25 cellular contexts compared by ENCODE assay signal in the genomic region with DNA sequence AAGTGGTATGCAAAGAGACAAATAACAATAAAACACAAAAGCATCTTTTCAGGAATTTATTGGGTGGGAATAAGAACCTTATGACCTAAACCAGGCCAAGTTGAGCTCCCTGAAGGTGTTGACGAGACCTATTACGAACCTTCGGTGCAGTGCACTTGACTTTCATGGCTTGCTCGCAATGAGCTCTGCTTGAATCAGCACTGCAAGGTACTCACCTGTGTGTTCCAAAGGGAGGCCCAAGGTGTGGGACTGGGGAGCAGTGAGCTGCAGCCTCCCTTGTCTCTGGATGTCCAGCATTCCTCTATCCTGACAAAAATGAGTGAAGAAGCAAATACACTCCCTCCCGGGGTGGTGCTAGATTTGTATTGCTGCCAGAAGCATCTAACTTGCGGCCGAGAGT. TPM values are rescaled to one million over a fixed set of nuclear protein-coding genes. Genes with fewer than 3 reads are reported as not detected.
DNase-seq lines count a peak whose midpoint lies in the region; FAIRE-seq and TF ChIP-seq lines count a peak whose summit lies in the region.
"Had no signal": no experiment of that assay in that cellular context is flagged by ENCODE, and none has a peak within 500 bp of the region (broad histone marks: within the 10 kb centered on the region; RNA-seq: fewer than 3 reads in every experiment).

A gene (minus strand): TSS at position 303 of the 400 bp plus-strand sequence. CDS start 665 bp downstream, outside the sequence.

- WGBS in H9 (ENCODE audit: extremely low coverage, insufficient read length, low lambda C conversion rate) = no CpG with 5 or more reads among the region's 7 CpGs
- 89% methylated on average over 7 of the region's 7 CpGs; no CpG with 5 or more reads in 1 of the 2 experiments for WGBS in H1 (ENCODE audit: extremely low coverage in 1 of 2, insufficient coverage in 1 of 2, insufficient read length in 1 of 2, insufficient replicate concordance in 2 of 2, low coverage in 1 of 2, low lambda C conversion rate in 2 of 2, missing lambda C conversion rate in 1 of 2), 2 experiments
- WGBS in ovary, 3 donors = 49 to 55% (median 50%) methylated on average over 7 of the region's 7 CpGs

- H4K8ac ChIP-seq in H9 (replicated peaks; ENCODE audit: insufficient read length, low read depth, low read length) = no peak within 1 kb of the TSS
- H4K8ac ChIP-seq in H1 (ENCODE audit: extremely low read depth, insufficient read depth, low read length) = no peak within 1 kb of the TSS

- intact Hi-C loops in ovary (cut with DNase I) = no loop called here

- H3K23me2 ChIP-seq in H9 (ENCODE audit: insufficient read length, low read depth, low read length, poor library complexity, severe bottlenecking) (no peaks in the 10 kb centered on the region), H1 (ENCODE audit: low read depth, low read length) (no peaks in the 10 kb centered on the region)

- H4K91ac ChIP-seq in H9 (ENCODE audit: insufficient read length, low read depth, low read length) = no peak within 1 kb of the TSS
- H4K91ac ChIP-seq in H1 (replicated peaks; ENCODE audit: insufficient read length, low read length) = no peak within 1 kb of the TSS

- H3K27ac ChIP-seq in H9 (ENCODE audit: insufficient read length, low read depth, low read length) (no peak within 1 kb of the TSS), H1 (ENCODE audit: low read depth, low read length) (no peak within 1 kb of the TSS), ovary (no peak within 1 kb of the TSS)
- H3K27ac ChIP-seq: BLaER1 had no signal

- no peaks in the 10 kb centered on the region for H3K36me3 Mint-ChIP-seq in H9 (ENCODE audit: insufficient read depth in 1 of 3, low read depth in 3 of 3)
- H3K36me3 Mint-ChIP-seq: CD4-positive, CD25-positive, alpha-beta regulatory T cell had no signal

- H2AK5ac ChIP-seq in H9 (ENCODE audit: insufficient read length, low read length) (no peak within 1 kb of the TSS), H1 (ENCODE audit: low read depth, low read length) (no peak within 1 kb of the TSS)

- H3K27ac Mint-ChIP-seq in H9 = peak within 1 kb of the TSS in 1 of 3 experiments; percentile 34; a peak in 3 of 7 replicates
- H3K27ac Mint-ChIP-seq: CD4-positive, CD25-positive, alpha-beta regulatory T cell had no signal

- no peak within 1 kb of the TSS for H3K18ac ChIP-seq in H9 (ENCODE audit: insufficient read length, low read depth, low read length)
- H3K18ac ChIP-seq in H1 (ENCODE audit: extremely low read depth, low read length) = no peak within 1 kb of the TSS

- peak; percentile 36 for DNase-seq in H9
- peak in 1 of 2 experiments; percentile 48 for DNase-seq in H1 (ENCODE audit: low read depth in 1 of 2, low spot score in 2 of 2)
- DNase-seq in iPS-NIHi7 (ENCODE audit: extremely low spot score) = peak; percentile 22
- DNase-seq in urothelium cell line (ENCODE audit: low spot score) = peak; percentile 21
- no peak for DNase-seq in activated CD8-positive, alpha-beta memory T cell treated with anti-CD3 and anti-CD28 coated beads for 24 hours
- DNase-seq in ovary = no peak
- no peak for DNase-seq in NCI-H748 (lab: John Stamatoyannopoulos, UW; ENCODE audit: unreplicated experiment)
- DNase-seq: CD4-positive, CD25-positive, alpha-beta regulatory T cell; Kasumi-1; NCI-H1105 treated with DMSO at 0.1 percent for 48 hours; NCI-H146; NCI-H1930; NCI-H2107; NCI-H524; NCI-H774; SK-N-SH had no signal

- H2BK20ac ChIP-seq in H9 (ENCODE audit: low read depth, low read length, poor library complexity, severe bottlenecking) (no peak within 1 kb of the TSS), H1 (ENCODE audit: low read length) (no peak within 1 kb of the TSS)

- H3K36me3 ChIP-seq in H1 (ENCODE audit: control insufficient read depth in 2 of 4, insufficient read depth in 4 of 4, low read length in 3 of 4) (no peaks in the 10 kb centered on the region), ovary (no peaks in the 10 kb centered on the region)
- H3K36me3 ChIP-seq: BLaER1 had no signal

- H3K4me2 ChIP-seq in H9 (ENCODE audit: insufficient read depth, insufficient read length, low read length) (no peak within 1 kb of the TSS), H1 (ENCODE audit: insufficient read depth in 1 of 2, low read depth in 2 of 2, low read length in 2 of 2) (no peak within 1 kb of the TSS)
- H3K4me2 ChIP-seq: BLaER1, SK-N-SH had no signal

- no peak within 1 kb of the TSS for H3K4me3 Mint-ChIP-seq in H9
- H3K4me3 Mint-ChIP-seq: CD4-positive, CD25-positive, alpha-beta regulatory T cell had no signal

- H3K14ac ChIP-seq in H9 (ENCODE audit: insufficient read depth, low read length) = no peak within 1 kb of the TSS
- H3K14ac ChIP-seq in H1 (ENCODE audit: insufficient read length) = no peak within 1 kb of the TSS

- H3K4me1 ChIP-seq in H9 (ENCODE audit: insufficient read depth, low read length) = no peaks in the 10 kb centered on the region
- peaks cover 0 to 8% (median 2%) of the 10 kb centered on the region in 4 experiments; a peak in 2 of 7 replicates for H3K4me1 ChIP-seq in H1 (replicated peaks in 1 of 4; ENCODE audit: control insufficient read depth in 3 of 4, insufficient read depth in 4 of 4, low read length in 3 of 4)
- no peaks in the 10 kb centered on the region for H3K4me1 ChIP-seq in ovary (ENCODE audit: insufficient read depth)
- H3K4me1 ChIP-seq: BLaER1 had no signal

- H3K4me1 Mint-ChIP-seq in H9 = peaks cover 7 to 13% of the 10 kb centered on the region in 2 experiments; a peak in 3 of 4 replicates
- H3K4me1 Mint-ChIP-seq: CD4-positive, CD25-positive, alpha-beta regulatory T cell had no signal

- H3K27me3 ChIP-seq in H9 (ENCODE audit: insufficient read depth, low read length) (no peaks in the 10 kb centered on the region), H1 (replicated peaks in 1 of 4; ENCODE audit: control insufficient read depth in 3 of 4, extremely low read depth in 1 of 4, insufficient read depth in 3 of 4, low read length in 3 of 4) (no peaks in the 10 kb centered on the region), ovary (no peaks in the 10 kb centered on the region)
- H3K27me3 ChIP-seq: BLaER1 had no signal

- H3K4me3 ChIP-seq in H1 (ENCODE audit: extremely low read depth in 1 of 4, insufficient read depth in 2 of 4, low read depth in 3 of 4, low read length in 4 of 4) (no peak within 1 kb of the TSS), ovary (no peak within 1 kb of the TSS)
- H3K4me3 ChIP-seq: BLaER1, K562 had no signal

- TF ChIP-seq POLR2A in H1 (IDR thresholded peaks at IDR 0.05; ENCODE audit: control extremely low read depth in 1 of 2, low read depth in 2 of 2, low read length in 2 of 2) (no peak), ovary (IDR thresholded peaks at IDR 0.05) (no peak)

- H3K9me3 ChIP-seq in H9 (ENCODE audit: control insufficient read depth, low read depth, low read length) (no peaks in the 10 kb centered on the region), H1 (ENCODE audit: insufficient read depth in 2 of 2, low read depth in 1 of 2, low read length in 1 of 2) (no peaks in the 10 kb centered on the region), ovary (no peaks in the 10 kb centered on the region)
- H3K9me3 ChIP-seq: BLaER1, SK-N-SH had no signal

- H3K56ac ChIP-seq in H9 (ENCODE audit: insufficient read length, low read depth, low read length) = no peak within 1 kb of the TSS
- no peak within 1 kb of the TSS for H3K56ac ChIP-seq in H1 (replicated peaks; ENCODE audit: insufficient read length, low read depth, low read length)

- H3K23ac ChIP-seq in H9 (ENCODE audit: insufficient read length, low read depth, low read length) (no peak within 1 kb of the TSS), H1 (ENCODE audit: insufficient read length) (no peak within 1 kb of the TSS)

- H3K9ac ChIP-seq in H9 (ENCODE audit: extremely low read depth, insufficient read length, low read length) (no peak within 1 kb of the TSS), H1 (replicated peaks in 1 of 4; ENCODE audit: extremely low read depth in 1 of 4, low read depth in 3 of 4, low read length in 3 of 4) (no peak within 1 kb of the TSS)
- H3K9ac ChIP-seq: BLaER1, SK-N-SH had no signal

- POLR2A ChIA-PET in H1 (lab: Charles Lee; ENCODE audit: partially characterized antibody) = no interaction called here

- H3K79me2 ChIP-seq in H9 (ENCODE audit: insufficient read depth, low read length) = no peaks in the 10 kb centered on the region
- no peaks in the 10 kb centered on the region for H3K79me2 ChIP-seq in H1 (ENCODE audit: control insufficient read depth in 1 of 2, insufficient read depth in 2 of 2, low read length in 2 of 2)

- H3K9me3 Mint-ChIP-seq in H9 = no peaks in the 10 kb centered on the region

- no peak within 1 kb of the TSS for H2BK15ac ChIP-seq in H9 (ENCODE audit: low read depth, low read length)
- H2BK15ac ChIP-seq in H1 (ENCODE audit: low read length) = no peak within 1 kb of the TSS

- H3K4ac ChIP-seq in H9 (ENCODE audit: low read depth, low read length) (no peak within 1 kb of the TSS), H1 (replicated peaks; ENCODE audit: insufficient read length, low read depth, low read length) (no peak within 1 kb of the TSS)

- no peak within 1 kb of the TSS for H3T11ph ChIP-seq in H9 (ENCODE audit: low read length)

- no peak within 1 kb of the TSS for H4K5ac ChIP-seq in H9 (ENCODE audit: insufficient read length, low read depth, low read length)
- no peak within 1 kb of the TSS for H4K5ac ChIP-seq in H1 (ENCODE audit: insufficient read length, low read depth, low read length)

- H2BK120ac ChIP-seq in H9 (ENCODE audit: low read depth, low read length, poor library complexity, severe bottlenecking) (no peak within 1 kb of the TSS), H1 (replicated peaks; ENCODE audit: low read depth, low read length) (no peak within 1 kb of the TSS)

- H3K27me3 Mint-ChIP-seq in H9 (ENCODE audit: low read depth) = no peaks in the 10 kb centered on the region
- H3K27me3 Mint-ChIP-seq: CD4-positive, CD25-positive, alpha-beta regulatory T cell had no signal

- no peak for TF ChIP-seq RAD21 in H1 (IDR thresholded peaks at IDR 0.05 in 1 of 2, conservative IDR thresholded peaks at IDR 0.05 in 1 of 2; ENCODE audit: low read depth in 2 of 2, low read length in 2 of 2)

- H2AFZ ChIP-seq in H9 (ENCODE audit: low read length) (no peak within 1 kb of the TSS), H1 (ENCODE audit: low read length) (peak within 1 kb of the TSS; percentile 6; the same call in 1 of the 2 replicates)

- no peak for TF ChIP-seq CTCF in H9 (conservative IDR thresholded peaks at IDR 0.05)
- TF ChIP-seq CTCF in H1 (IDR thresholded peaks at IDR 0.05; ENCODE audit: control extremely low read depth in 1 of 3, insufficient read depth in 1 of 3, low read depth in 1 of 3, low read length in 3 of 3) = no peak
- TF ChIP-seq CTCF in ovary (IDR thresholded peaks at IDR 0.05) = no peak

- FAIRE-seq in H1 (lab: Jason Lieb, UNC) = peak; percentile 73
- no peak for FAIRE-seq in urothelium cell line (lab: Jason Lieb, UNC)
- FAIRE-seq: D721Med, H54, HepG2, K562, RCC 7860 had no signal

- H2BK5ac ChIP-seq in H9 (ENCODE audit: insufficient read length, low read length) (no peak within 1 kb of the TSS), H1 (ENCODE audit: low read depth, low read length) (no peak within 1 kb of the TSS)

- H3K79me1 ChIP-seq in H9 (ENCODE audit: insufficient read depth, low read depth, low read length, poor library complexity, severe bottlenecking) (no peaks in the 10 kb centered on the region), H1 (ENCODE audit: low read depth, low read length) (no peaks in the 10 kb centered on the region)

- H4K20me1 ChIP-seq in H9 (ENCODE audit: control insufficient read depth, insufficient read depth, insufficient read length) = no peaks in the 10 kb centered on the region
- H4K20me1 ChIP-seq in H1 (replicated peaks in 1 of 2; ENCODE audit: control insufficient read depth in 1 of 2, insufficient read depth in 2 of 2, low read length in 2 of 2) = no peaks in the 10 kb centered on the region
- H4K20me1 ChIP-seq: BLaER1 had no signal

- TF ChIP-seq EP300 in H1 (IDR thresholded peaks at IDR 0.05; ENCODE audit: borderline replicate concordance in 1 of 2, low read depth in 2 of 2, low read length in 2 of 2) (no peak), ovary (IDR thresholded peaks at IDR 0.05) (no peak)

- H2BK12ac ChIP-seq in H9 (ENCODE audit: insufficient read length, low read depth, low read length) (no peak within 1 kb of the TSS), H1 (ENCODE audit: low read depth, low read length) (0 out of 2 replicates have a peak within 1 kb of the TSS, but pooled peaks have one; percentile 61)

- CTCF ChIA-PET in H1 (lab: Charles Lee; ENCODE audit: partially characterized antibody) = interaction anchor here (0.7 to 2.0 kb wide), 2 partner anchors 46 to 55 kb away, joined by 3 to 7 read pairs; no protein-coding TSS in a partner anchor

RNA-seq across cellular contexts. Expression of the gene that starts here (rescaled TPM):
- total RNA-seq in H9 (2021) = not detected in 2 replicates
- total RNA-seq in H1 (2021; fragmentation: NEBNext Ultra II Directional; extraction: Animal tissue kit (Norgen Biotek cat#: 25700)) = not detected in 2 replicates
- polyA plus RNA-seq in H1 (2011; rRNA removed) = not detected in 2 replicates
- polyA plus RNA-seq in H1 (2011; cell fraction: cytosol; rRNA removed) = not detected
- not detected for polyA plus RNA-seq in H1 (2011; cell fraction: nucleus; rRNA removed)
- polyA plus RNA-seq in H1 (2012, experiment 1 of 2) = not detected in 4 replicates
- polyA plus RNA-seq in H1 (2012, experiment 2 of 2) = not detected
- polyA plus RNA-seq in H1 (2013, experiment 1 of 2) = not detected
- not detected for polyA plus RNA-seq in H1 (2013, experiment 2 of 2)
- not detected in 2 replicates for polyA minus RNA-seq in H1 (2011; rRNA and poly(A)+ RNA removed)
- polyA minus RNA-seq in H1 (2011; cell fraction: cytosol; rRNA and poly(A)+ RNA removed) = not detected
- not detected for polyA minus RNA-seq in H1 (2011; cell fraction: nucleus; rRNA and poly(A)+ RNA removed)
- total RNA-seq in ovary = not detected
- polyA plus RNA-seq in ovary = not detected
- total RNA-seq: A172; CD4-positive, CD25-positive, alpha-beta regulatory T cell; HepG2; HT1080; K562; M059J had no signal
- polyA plus RNA-seq: CD4-positive, CD25-positive, alpha-beta regulatory T cell; HepG2; K562; SK-N-SH had no signal

Comparison
In these comparisons a context has a peak if more than half of its experiments do, and no peak if none do; other contexts are left out.
1. Peak in DNase-seq in H9; RNA of the gene not detected or under 1 TPM.
2. DNase-seq: peak in iPS-NIHi7 (single experiment) and urothelium cell line (single experiment); none in activated CD8-positive, alpha-beta memory T cell treated with anti-CD3 and anti-CD28 coated beads for 24 hours (single experiment), ovary (0 of 5) and NCI-H748 (single experiment).